ENCODE assay signal across 8 cellular contexts in the genomic region with DNA sequence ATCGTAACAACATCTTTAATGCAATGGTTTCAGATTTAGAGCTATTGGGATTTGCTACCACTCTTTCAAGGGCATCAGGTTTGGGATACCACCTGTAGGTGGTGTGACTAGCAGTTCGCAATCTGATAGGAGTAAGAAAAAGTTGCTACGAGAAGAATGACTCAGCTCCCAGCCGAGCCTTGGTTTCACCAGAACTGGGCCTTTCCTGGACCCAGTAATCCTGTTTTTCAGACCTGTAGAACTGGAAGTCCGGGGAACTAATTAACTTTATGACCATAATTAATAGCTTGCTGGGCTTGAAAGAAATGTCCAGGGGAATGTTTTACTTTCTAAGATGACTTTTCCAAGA. TPM values are rescaled to one million over a fixed set of nuclear protein-coding genes. Genes with fewer than 3 reads are reported as not detected.
DNase-seq lines count a peak whose midpoint lies in the region; TF ChIP-seq lines count a peak whose summit lies in the region.

No MANE protein-coding gene starts in this region.

- H3K4me3 ChIP-seq in WERI-Rb-1 (ENCODE audit: low read depth, low read length) (peak overlapping the region; percentile 95), mucosa of stomach (ENCODE audit: low read length) (peak overlapping the region; percentile 89), tibial artery (peak overlapping the region; percentile 74 to 88)

- H3K36me3 ChIP-seq in WERI-Rb-1 (peaks cover 20% of the 10 kb centered on the region), mucosa of stomach (ENCODE audit: control insufficient read depth, insufficient read depth, low read length) (peaks cover 4% of the 10 kb centered on the region), tibial artery (peaks cover 24 to 26% (median 26%) of the 10 kb centered on the region in 3 donors)

- peak overlapping the region; percentile 93 for H3K9ac ChIP-seq in mucosa of stomach (ENCODE audit: low read length)

- POLR2A ChIA-PET in GM10248 (lab: Yijun Ruan, JAX): interaction anchor here (1.1 to 2.0 kb wide), 2 partner anchors 10 to 85 kb away, joined by 3 to 17 read pairs; partner anchors contain the start of gene DAD1

- intact Hi-C loops in tibial artery (cut with DNase I; ENCODE audit: low total_unique reads): no loop called here

- DNase-seq in 8988T: peak; percentile 29
- DNase-seq in GM10248 (ENCODE audit: extremely low spot score): peak; percentile 43
- DNase-seq in HT-29 (ENCODE audit: low spot score): peak; percentile 70
- peak; percentile 19 for DNase-seq in WERI-Rb-1
- DNase-seq in erythroblast (lab: John Stamatoyannopoulos, UW): peak; percentile 81 to 90
- peak; percentile 49 to 74 for DNase-seq in tibial artery
- DNase-seq in NCI-H1930 (lab: John Stamatoyannopoulos, UW): no peak

- CTCF ChIA-PET in GM10248 (lab: Yijun Ruan, JAX): interaction anchor here (0.6 to 8.3 kb wide), 18 partner anchors 9 to 301 kb away, joined by 3 to 87 read pairs (median 4); partner anchors contain the start of genes DAD1 and LRP10

- TF ChIP-seq CTCF in GM10248 (IDR thresholded peaks at IDR 0.05; ENCODE audit: control extremely low read depth, extremely low read depth, low read depth, missing control alignments): no peak
- TF ChIP-seq CTCF in WERI-Rb-1 (IDR thresholded peaks at IDR 0.05; ENCODE audit: low read depth, low read length): no peak
- peak; percentile 36 to 43 for TF ChIP-seq CTCF in tibial artery (IDR thresholded peaks at IDR 0.05)

- H3K9me3 ChIP-seq in WERI-Rb-1 (ENCODE audit: severe bottlenecking) (no peaks in the 10 kb centered on the region), mucosa of stomach (ENCODE audit: control insufficient read depth, low read length) (no peaks in the 10 kb centered on the region), tibial artery (no peaks in the 10 kb centered on the region)

- no peak for TF ChIP-seq POLR2A in erythroblast (IDR thresholded peaks at IDR 0.05; ENCODE audit: low read length)

- H3K4me1 ChIP-seq in mucosa of stomach (ENCODE audit: control insufficient read depth, insufficient read depth, low read length) (peaks cover 22% of the 10 kb centered on the region), tibial artery (peaks cover 0 to 32% (median 18%) of the 10 kb centered on the region in 4 donors)

- H3K27me3 ChIP-seq in WERI-Rb-1 (ENCODE audit: insufficient read depth, low read depth, severe bottlenecking): no peaks in the 10 kb centered on the region
- no peaks in the 10 kb centered on the region for H3K27me3 ChIP-seq in mucosa of stomach (ENCODE audit: control insufficient read depth, insufficient read depth, low read length)
- no peaks in the 10 kb centered on the region for H3K27me3 ChIP-seq in tibial artery

- peak overlapping the region; percentile 70 for H3K27ac ChIP-seq in WERI-Rb-1
- peak overlapping the region; percentile 85 to 93 for H3K27ac ChIP-seq in tibial artery

RNA-seq across cellular contexts. Expression of gene ABHD4, which starts 0.8 kb away (rescaled TPM):
- 6.1 and 8.4 TPM in 2 replicates for total RNA-seq in HT-29 (2014; rRNA removed; shearing (Covaris generic))

RNA-seq across cellular contexts. Expression of gene DAD1, which starts 9.8 kb away (rescaled TPM):
- 111 and 124 TPM in 2 replicates for total RNA-seq in HT-29 (2014; rRNA removed; shearing (Covaris generic))

RNA-seq across cellular contexts. Expression of gene OR6J1, which starts 45.3 kb away (rescaled TPM):
- not detected in 2 replicates for total RNA-seq in HT-29 (2014; rRNA removed; shearing (Covaris generic))

Comparison
In these comparisons a context has a peak if more than half of its experiments do, and no peak if none do; other contexts are left out.
1. DNase-seq: peak in 8988T (single experiment), GM10248 (single experiment), HT-29 (single experiment), WERI-Rb-1 (single experiment), erythroblast (2 of 2) and tibial artery (2 of 2); none in NCI-H1930 (0 of 2).
2. CTCF ChIP-seq: peak in tibial artery (2 of 2); none in GM10248 (single experiment) and WERI-Rb-1 (single experiment).
3. Peak in every context shown above with its lines, with median percentiles within 50 percentile points of each other: H3K4me3 ChIP-seq.